Comparison of ENCODE assay signal across 11 cellular contexts in the genomic region with DNA sequence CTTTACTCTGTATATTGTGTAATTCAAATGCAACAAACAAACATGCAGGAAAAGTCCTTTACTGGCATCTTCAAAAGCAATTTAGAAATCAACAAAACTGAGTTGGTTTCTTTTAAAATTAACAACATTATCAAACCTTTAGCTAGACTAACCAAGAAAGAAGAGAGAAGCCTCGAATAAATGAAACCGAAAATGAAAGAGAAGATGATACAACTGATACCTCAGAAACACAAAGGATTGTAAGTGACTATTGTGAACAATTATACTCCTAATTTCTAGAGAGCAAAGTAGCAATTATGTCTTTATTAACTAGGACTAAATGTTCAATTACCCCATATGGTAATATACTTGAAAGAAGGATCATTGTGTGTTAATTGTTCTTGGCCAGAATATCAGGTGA. TPM values are rescaled to one million over a fixed set of nuclear protein-coding genes. Genes with fewer than 3 reads are reported as not detected.
DNase-seq lines count a peak whose midpoint lies in the region; ATAC-seq and TF ChIP-seq lines count a peak whose summit lies in the region.
"Had no signal": no experiment of that assay in that cellular context is flagged by ENCODE, and none has a peak within 500 bp of the region (broad histone marks: within the 10 kb centered on the region; RNA-seq: fewer than 3 reads in every experiment).

No MANE protein-coding gene starts in this region.

- TF ChIP-seq CTCF in GM23338 (conservative IDR thresholded peaks at IDR 0.05; ENCODE audit: low read depth in 2 of 2) (no peak), coronary artery (IDR thresholded peaks at IDR 0.05) (no peak)

- H3K4me1 ChIP-seq in GM23338 (ENCODE audit: insufficient read depth), result peaks cover 8% of the 10 kb centered on the region; the same call in 1 of the 2 replicates

- H3F3A ChIP-seq in GM23338 (replicated peaks; ENCODE audit: low read depth), result no peaks in the 10 kb centered on the region

- H3K79me2 ChIP-seq in GM23338 (replicated peaks; ENCODE audit: insufficient read depth), result no peaks in the 10 kb centered on the region

- H3K27ac Mint-ChIP-seq in GM23338, result no peak overlapping the region

- no peaks in the 10 kb centered on the region for H3K9me3 Mint-ChIP-seq in GM23338

- no peaks in the 10 kb centered on the region for H3K36me3 Mint-ChIP-seq in GM23338 (ENCODE audit: low read depth)

- H3K9me3 ChIP-seq in KOPT-K1 (ENCODE audit: insufficient read depth, low read length, poor library complexity, severe bottlenecking), result no peaks in the 10 kb centered on the region

- no peaks in the 10 kb centered on the region for H3K9me2 ChIP-seq in GM23338 (ENCODE audit: insufficient read depth)

- ATAC-seq in GM18861 (IDR thresholded peaks at IDR 0.05; ENCODE audit: unreplicated experiment) (peak; percentile 75), GM21576 (IDR thresholded peaks at IDR 0.05; ENCODE audit: unreplicated experiment) (peak; percentile 63), GM23338 (no peak), HG02759 (IDR thresholded peaks at IDR 0.05; ENCODE audit: unreplicated experiment) (no peak)

- peaks cover 29% of the 10 kb centered on the region for H3K4me1 Mint-ChIP-seq in GM23338

- no peak overlapping the region for H3K4me2 ChIP-seq in GM23338

- H4K20me1 ChIP-seq in GM23338 (replicated peaks; ENCODE audit: insufficient read depth), result no peaks in the 10 kb centered on the region

- H3K27me3 ChIP-seq in GM23338 (ENCODE audit: insufficient read depth), result no peaks in the 10 kb centered on the region

- H3K4me3 ChIP-seq in GM23338, result no peak overlapping the region
- no peak overlapping the region for H3K4me3 ChIP-seq in coronary artery
- H3K4me3 ChIP-seq: lung had no signal

- H3K36me3 ChIP-seq in KOPT-K1 (ENCODE audit: insufficient read depth, low read length), result no peaks in the 10 kb centered on the region
- H3K36me3 ChIP-seq in GM23338 (ENCODE audit: insufficient read depth), result no peaks in the 10 kb centered on the region

- H3K27ac ChIP-seq in KOPT-K1 (ENCODE audit: low read depth, low read length, poor library complexity, severe bottlenecking), result peak overlapping the region; percentile 27
- no peak overlapping the region for H3K27ac ChIP-seq in GM23338 (ENCODE audit: low read depth)
- H3K27ac ChIP-seq in coronary artery, result no peak overlapping the region

- H2AFZ ChIP-seq in GM23338, result no peak overlapping the region

- peak; percentile 6 for DNase-seq in medulla oblongata (ENCODE audit: extremely low spot score)
- DNase-seq in GM23338 (ENCODE audit: low spot score), result no peak
- no peak for DNase-seq in coronary artery (ENCODE audit: low spot score)
- no peak for DNase-seq in SK-N-DZ (ENCODE audit: low spot score)
- DNase-seq: activated CD8-positive, alpha-beta memory T cell treated with anti-CD3 and anti-CD28 coated beads, Interleukin-2, amount 50 U/mL, for 4 hours; stimulated activated CD4-positive, alpha-beta T cell treated with anti-CD3 and anti-CD28 coated beads, Interleukin-4, amount 100 ng/mL, for 1 hour had no signal

- no peak overlapping the region for H3K4me3 Mint-ChIP-seq in GM23338

- H3K27me3 Mint-ChIP-seq in GM23338 (ENCODE audit: insufficient read depth, low read depth, poor library complexity), result no peaks in the 10 kb centered on the region

TF ChIP-seq in GM23338, 12 proteins besides CTCF, POLR2A, EP300 and RAD21 (continues in another document):
- no peak for TF ChIP-seq STAT1 (IDR thresholded peaks at IDR 0.05; ENCODE audit: unreplicated experiment)
- TF ChIP-seq EZH2phosphoT487 (IDR thresholded peaks at IDR 0.05; ENCODE audit: unreplicated experiment), result no peak
- no peak for TF ChIP-seq ZNF462 (CRISPR knock-in tag; IDR thresholded peaks at IDR 0.05)
- TF ChIP-seq, protein P1, sequence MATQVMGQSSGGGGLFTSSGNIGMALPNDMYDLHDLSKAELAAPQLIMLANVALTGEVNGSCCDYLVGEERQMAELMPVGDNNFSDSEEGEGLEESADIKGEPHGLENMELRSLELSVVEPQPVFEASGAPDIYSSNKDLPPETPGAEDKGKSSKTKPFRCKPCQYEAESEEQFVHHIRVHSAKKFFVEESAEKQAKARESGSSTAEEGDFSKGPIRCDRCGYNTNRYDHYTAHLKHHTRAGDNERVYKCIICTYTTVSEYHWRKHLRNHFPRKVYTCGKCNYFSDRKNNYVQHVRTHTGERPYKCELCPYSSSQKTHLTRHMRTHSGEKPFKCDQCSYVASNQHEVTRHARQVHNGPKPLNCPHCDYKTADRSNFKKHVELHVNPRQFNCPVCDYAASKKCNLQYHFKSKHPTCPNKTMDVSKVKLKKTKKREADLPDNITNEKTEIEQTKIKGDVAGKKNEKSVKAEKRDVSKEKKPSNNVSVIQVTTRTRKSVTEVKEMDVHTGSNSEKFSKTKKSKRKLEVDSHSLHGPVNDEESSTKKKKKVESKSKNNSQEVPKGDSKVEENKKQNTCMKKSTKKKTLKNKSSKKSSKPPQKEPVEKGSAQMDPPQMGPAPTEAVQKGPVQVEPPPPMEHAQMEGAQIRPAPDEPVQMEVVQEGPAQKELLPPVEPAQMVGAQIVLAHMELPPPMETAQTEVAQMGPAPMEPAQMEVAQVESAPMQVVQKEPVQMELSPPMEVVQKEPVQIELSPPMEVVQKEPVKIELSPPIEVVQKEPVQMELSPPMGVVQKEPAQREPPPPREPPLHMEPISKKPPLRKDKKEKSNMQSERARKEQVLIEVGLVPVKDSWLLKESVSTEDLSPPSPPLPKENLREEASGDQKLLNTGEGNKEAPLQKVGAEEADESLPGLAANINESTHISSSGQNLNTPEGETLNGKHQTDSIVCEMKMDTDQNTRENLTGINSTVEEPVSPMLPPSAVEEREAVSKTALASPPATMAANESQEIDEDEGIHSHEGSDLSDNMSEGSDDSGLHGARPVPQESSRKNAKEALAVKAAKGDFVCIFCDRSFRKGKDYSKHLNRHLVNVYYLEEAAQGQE (IDR thresholded peaks at IDR 0.05; ENCODE audit: unreplicated experiment), result no peak
- no peak for TF ChIP-seq ZNF331 (CRISPR knock-in tag; IDR thresholded peaks at IDR 0.05; ENCODE audit: low read depth)
- no peak for TF ChIP-seq ZNF114 (CRISPR knock-in tag; IDR thresholded peaks at IDR 0.05)

RNA-seq across cellular contexts. Expression of gene P3H2, which starts 49.2 kb away (rescaled TPM):
- total RNA-seq in GM23338 (2014; rRNA removed; shearing (Covaris generic)), result 20.5 and 24.2 TPM in 2 replicates
- polyA plus RNA-seq in GM23338 (2016; fragmentation: Nextera tagmentation; extraction: Ambion mirVana), result 7.2 and 8.2 TPM in 2 replicates
- polyA plus RNA-seq in SK-N-DZ (2014; cell fraction: cytosol; rRNA removed), result 1.1 and 1.9 TPM in 2 replicates
- polyA plus RNA-seq in SK-N-DZ (2014; cell fraction: nucleus; rRNA removed), result 0.74 and 5.1 TPM in 2 replicates

Comparison
In these comparisons a context has a peak if more than half of its experiments do, and no peak if none do; other contexts are left out.
1. ATAC-seq: peak in GM18861 (single experiment) and GM21576 (single experiment); none in GM23338 (single experiment) and HG02759 (single experiment).